In the genomic region with DNA sequence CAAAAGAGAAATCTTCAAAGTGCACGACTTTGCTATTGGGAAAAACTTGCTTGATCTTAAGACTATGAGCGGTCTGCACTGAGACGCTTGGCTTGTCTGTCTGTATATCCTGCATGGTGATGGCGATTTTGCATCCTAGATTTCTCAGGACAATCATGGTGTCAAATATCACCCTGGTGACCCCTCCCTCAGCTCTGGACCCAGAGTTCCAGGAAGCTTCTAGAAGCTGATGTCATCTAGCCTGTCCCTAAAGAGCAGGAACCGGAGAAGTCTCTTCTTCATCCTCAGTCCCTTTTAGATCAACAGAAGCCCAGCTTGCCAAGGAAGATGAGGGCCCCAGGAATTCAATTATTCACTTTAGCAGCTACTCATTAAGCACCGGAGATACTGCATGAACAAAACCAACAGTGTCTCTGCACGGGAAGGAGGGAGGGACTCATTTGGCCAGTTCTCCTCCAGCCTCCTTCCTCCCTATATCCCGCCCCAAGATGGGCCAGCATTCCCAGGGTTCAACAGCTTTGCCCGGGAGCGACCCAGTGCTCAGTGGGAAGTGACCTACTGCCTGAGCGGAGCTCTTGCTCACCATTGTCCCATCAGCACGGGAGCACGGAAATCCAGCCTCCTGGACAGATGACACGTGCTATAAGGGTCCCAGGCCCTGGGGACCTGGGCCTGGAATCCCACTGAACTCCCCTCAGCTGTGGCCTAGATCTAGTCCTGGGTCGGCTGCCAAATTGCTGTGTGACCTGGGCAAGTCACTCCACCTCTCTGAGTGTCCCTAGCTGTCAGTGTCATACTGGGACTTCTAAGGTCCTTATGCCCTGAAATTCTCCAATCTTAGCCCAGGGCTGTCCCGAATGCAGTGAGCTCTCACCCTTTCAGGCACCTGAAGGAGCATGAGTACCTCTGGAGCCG, we compare ENCODE assay signal across 12 cellular contexts. TPM values are rescaled to one million over a fixed set of nuclear protein-coding genes. Genes with fewer than 3 reads are reported as not detected.
A peak's percentile ranks its signal among the peaks of the same experiment; 100 is the strongest.
DNase-seq lines count a peak whose midpoint lies in the region; ATAC-seq, FAIRE-seq and TF ChIP-seq lines count a peak whose summit lies in the region.
"Had no signal": no experiment of that assay in that cellular context is flagged by ENCODE, and none has a peak within 500 bp of the region (broad histone marks: within the 10 kb centered on the region; RNA-seq: fewer than 3 reads in every experiment).

No MANE protein-coding gene starts in this region.

- CTCF ChIA-PET in K562 (lab: Yijun Ruan, JAX; ENCODE audit: low intra/inter-chr PET ratio), result no interaction called here

- no peak overlapping the region for H4K91ac ChIP-seq in mesenchymal stem cell (ENCODE audit: low read length)

- TF ChIP-seq POLR2A in K562 (conservative IDR thresholded peaks at IDR 0.05), result no peak

- peak overlapping the region in 1 of 2 experiments; percentile 15 for H2BK12ac ChIP-seq in mesenchymal stem cell (ENCODE audit: low read length in 2 of 2)

- no peak for TF ChIP-seq RAD21 in K562 (CRISPR knock-in tag; conservative IDR thresholded peaks at IDR 0.05 in 1 of 2, IDR thresholded peaks at IDR 0.05 in 1 of 2)

- H3K36me3 ChIP-seq in GM23338 (ENCODE audit: insufficient read depth) (no peaks in the 10 kb centered on the region), K562 (ENCODE audit: control insufficient read depth, insufficient read depth, low read length) (no peaks in the 10 kb centered on the region), mesenchymal stem cell (ENCODE audit: control insufficient read depth in 1 of 2, insufficient read depth in 2 of 2, low read depth in 1 of 2, low read length in 2 of 2) (no peaks in the 10 kb centered on the region)

- H3K27me3 Mint-ChIP-seq in GM23338 (ENCODE audit: insufficient read depth, low read depth, poor library complexity), result peaks cover 17% of the 10 kb centered on the region

- TF ChIP-seq CTCF in GM23338 (conservative IDR thresholded peaks at IDR 0.05; ENCODE audit: low read depth in 2 of 2) (no peak), K562 (IDR thresholded peaks at IDR 0.05 in 2 of 3, conservative IDR thresholded peaks at IDR 0.05 in 1 of 3; ENCODE audit: insufficient read depth in 2 of 3, low read depth in 1 of 3, low read length in 3 of 3) (no peak)

- intact Hi-C loops in K562 (cut with micrococcal nuclease), result no loop called here

- DNase-seq in GM23338 (ENCODE audit: low spot score) (no peak), K562 (ENCODE audit: extremely low read depth in 1 of 4, low spot score in 3 of 4) (peak in 1 of 4 experiments; percentile 17), mesenchymal stem cell (peak; percentile 24), anterior cingulate cortex (lab: John Stamatoyannopoulos, UW) (no peak), COR-L47 (lab: John Stamatoyannopoulos, UW) (no peak)
- DNase-seq: activated CD4-positive, alpha-beta T cell treated with anti-CD3 and anti-CD28 coated beads for 4 hours; naive thymus-derived CD4-positive, alpha-beta T cell; NCI-H2081 treated with DMSO at 0.1 percent for 48 hours had no signal

- H4K20me1 ChIP-seq in GM23338 (replicated peaks; ENCODE audit: insufficient read depth) (no peaks in the 10 kb centered on the region), K562 (replicated peaks; ENCODE audit: control insufficient read depth, insufficient read depth, low read length) (peaks cover 5% of the 10 kb centered on the region)

- H3K9me3 Mint-ChIP-seq in GM23338, result no peaks in the 10 kb centered on the region; the same call in 2 of the 3 replicates

- no peaks in the 10 kb centered on the region for H3K9me1 ChIP-seq in K562 (ENCODE audit: control insufficient read depth, insufficient read depth, low read length)

- no peak overlapping the region for H3K18ac ChIP-seq in mesenchymal stem cell (ENCODE audit: low read depth in 1 of 2, low read length in 2 of 2)

- H3K4me1 ChIP-seq in GM23338 (ENCODE audit: insufficient read depth), result peaks cover 30% of the 10 kb centered on the region
- H3K4me1 ChIP-seq in K562 (replicated peaks in 1 of 2; ENCODE audit: control insufficient read depth in 2 of 2, insufficient read depth in 2 of 2, low read length in 2 of 2), result peaks cover 0 to 16% of the 10 kb centered on the region in 2 experiments; a peak in 4 of 5 replicates
- H3K4me1 ChIP-seq in mesenchymal stem cell (ENCODE audit: control insufficient read depth, insufficient read depth, low read depth, low read length), result peaks cover 17% of the 10 kb centered on the region

- WGBS in K562 (ENCODE audit: insufficient coverage, low coverage, missing lambda C conversion rate), result 7% methylated on average over 16 of the region's 17 CpGs
- 81% methylated on average over 17 of the region's 17 CpGs for WGBS in mesenchymal stem cell

- peak overlapping the region in 1 of 2 experiments; percentile 27 for H3K23ac ChIP-seq in mesenchymal stem cell (ENCODE audit: low read length in 2 of 2)

- H3K4ac ChIP-seq in mesenchymal stem cell (ENCODE audit: low read depth in 1 of 2, low read length in 2 of 2), result no peak overlapping the region

- 0 out of 2 replicates have a peak, but pooled peaks cover 3% of the 10 kb centered on the region for H3F3A ChIP-seq in GM23338 (replicated peaks; ENCODE audit: low read depth)

- H2AFZ ChIP-seq in GM23338 (no peak overlapping the region), K562 (ENCODE audit: low read depth, low read length) (no peak overlapping the region), mesenchymal stem cell (ENCODE audit: low read depth, low read length) (no peak overlapping the region)

- H4K8ac ChIP-seq in mesenchymal stem cell (ENCODE audit: low read length), result no peak overlapping the region

- H3K4me3 Mint-ChIP-seq in GM23338, result peak overlapping the region; percentile 18; the same call in 1 of the 3 replicates
- H3K4me3 Mint-ChIP-seq: naive thymus-derived CD4-positive, alpha-beta T cell had no signal

- H3K27ac ChIP-seq in GM23338 (ENCODE audit: low read depth), result no peak overlapping the region
- H3K27ac ChIP-seq in K562 (ENCODE audit: extremely low read depth, low read depth, low read length), result no peak overlapping the region
- no peak overlapping the region for H3K27ac ChIP-seq in mesenchymal stem cell (ENCODE audit: low read length, poor library complexity, severe bottlenecking)
- peak overlapping the region in 11 of 21 experiments; percentile 35 to 97 (median 89) for H3K27ac ChIP-seq in skin epidermis

- no peak for TF ChIP-seq EP300 in K562 (IDR thresholded peaks at IDR 0.05; ENCODE audit: low read length)

- H3K9ac ChIP-seq in K562 (ENCODE audit: insufficient read depth in 1 of 2, low read depth in 2 of 2, low read length in 2 of 2), result no peak overlapping the region
- peak overlapping the region; percentile 7 for H3K9ac ChIP-seq in mesenchymal stem cell (ENCODE audit: low read length)

- H3K9me3 ChIP-seq in K562 (replicated peaks; ENCODE audit: control insufficient read depth, insufficient read depth, low read depth, low read length) (no peaks in the 10 kb centered on the region), mesenchymal stem cell (ENCODE audit: control insufficient read depth, low read length) (no peaks in the 10 kb centered on the region)

- no peaks in the 10 kb centered on the region for H3K9me2 ChIP-seq in GM23338 (ENCODE audit: insufficient read depth)

- no peak overlapping the region for H3K14ac ChIP-seq in mesenchymal stem cell (ENCODE audit: low read length in 2 of 2)

- in situ Hi-C loops in K562 (cut with MboI), result no loop called here

- H3K79me2 ChIP-seq in GM23338 (replicated peaks; ENCODE audit: insufficient read depth) (0 out of 2 replicates have a peak, but pooled peaks cover 4% of the 10 kb centered on the region), K562 (ENCODE audit: control insufficient read depth, insufficient read depth, low read length) (no peaks in the 10 kb centered on the region)

- H2BK120ac ChIP-seq in mesenchymal stem cell (ENCODE audit: low read depth, low read length), result no peak overlapping the region

- BruUV-seq in K562 (replicated peaks; lab: Mats Ljungman, UMichigan), result no TSS peak

- H3K4me3 ChIP-seq in GM23338, result no peak overlapping the region
- no peak overlapping the region for H3K4me3 ChIP-seq in K562
- peak overlapping the region in 1 of 2 experiments; percentile 62 for H3K4me3 ChIP-seq in mesenchymal stem cell (ENCODE audit: insufficient read depth in 1 of 2, low read depth in 1 of 2, low read length in 2 of 2)
- peak overlapping the region in 3 of 7 experiments; percentile 1 to 92 (median 54) for H3K4me3 ChIP-seq in skin epidermis

- no peak overlapping the region for H2BK5ac ChIP-seq in mesenchymal stem cell (ENCODE audit: low read depth, low read length, poor library complexity, severe bottlenecking)

- no peak overlapping the region for H2BK15ac ChIP-seq in mesenchymal stem cell (ENCODE audit: low read depth, poor library complexity, severe bottlenecking)

- H3K4me1 Mint-ChIP-seq in GM23338, result peaks cover 44% of the 10 kb centered on the region

- H3K27ac Mint-ChIP-seq in GM23338, result no peak overlapping the region
- H3K27ac Mint-ChIP-seq: naive thymus-derived CD4-positive, alpha-beta T cell had no signal

- no peak overlapping the region for H2AK5ac ChIP-seq in mesenchymal stem cell (ENCODE audit: low read length, severe bottlenecking)

- H3K79me1 ChIP-seq in mesenchymal stem cell (replicated peaks; ENCODE audit: low read length, poor library complexity, severe bottlenecking), result peaks cover 1% of the 10 kb centered on the region

- H3K36me3 Mint-ChIP-seq in GM23338 (ENCODE audit: low read depth), result no peaks in the 10 kb centered on the region; the same call in 2 of the 3 replicates
- H3K36me3 Mint-ChIP-seq: naive thymus-derived CD4-positive, alpha-beta T cell had no signal

- peak; percentile 68 for FAIRE-seq in K562 (lab: Jason Lieb, UNC)
- FAIRE-seq: GM12891 had no signal

- ATAC-seq in GM23338 (no peak), K562 (0 out of 3 replicates have a peak, but pooled peaks have one; percentile 10), HG03159 (IDR thresholded peaks at IDR 0.05; ENCODE audit: unreplicated experiment) (no peak), esophagus mucosa (no peak)
- ATAC-seq: naive thymus-derived CD4-positive, alpha-beta T cell had no signal

- POLR2A ChIA-PET in K562 (lab: Yijun Ruan, JAX), result interaction anchor here (0.6 kb wide), 1 partner anchor 175 kb away, joined by 3 read pairs; no protein-coding TSS in a partner anchor

- H3K4me2 ChIP-seq in GM23338 (peak overlapping the region; percentile 36; the same call in 1 of the 2 replicates), K562 (ENCODE audit: insufficient read depth, low read length) (no peak overlapping the region), mesenchymal stem cell (ENCODE audit: low read length, poor library complexity, severe bottlenecking) (no peak overlapping the region)

- H3K27me3 ChIP-seq in GM23338 (ENCODE audit: insufficient read depth), result no peaks in the 10 kb centered on the region
- H3K27me3 ChIP-seq in K562 (ENCODE audit: control insufficient read depth in 2 of 2, insufficient read depth in 2 of 2, low read length in 2 of 2), result peaks cover 12 to 53% of the 10 kb centered on the region in 2 experiments; a peak in 4 of 5 replicates
- no peaks in the 10 kb centered on the region for H3K27me3 ChIP-seq in mesenchymal stem cell (ENCODE audit: control insufficient read depth in 1 of 2, insufficient read depth in 1 of 2, low read length in 2 of 2)

RNA-seq across cellular contexts. Expression of a gene that starts 3.8 kb away (rescaled TPM):
- total RNA-seq in GM23338 (2014; rRNA removed; shearing (Covaris generic)), result 7.3 and 7.4 TPM in 2 replicates
- polyA plus RNA-seq in GM23338 (2016; fragmentation: Nextera tagmentation; extraction: Ambion mirVana) (34.2 and 40.1 TPM in 2 replicates), K562 (2011; rRNA removed) (5.6 and 6.2 TPM in 2 replicates), K562 (2014; fragmentation: Illumina TruSeq; extraction: Trizol) (3.1 and 3.8 TPM in 2 replicates), K562 (2014; fragmentation: Nextera tagmentation; extraction: Ambion mirVana) (1 to 10 TPM; 3.1 TPM), K562 (2014; rRNA removed) (0.78 and 0.89 TPM in 2 replicates)
- total RNA-seq in K562 (2011; cell fraction: chromatin; rRNA removed; ENCODE audit: low replicate concordance), result 5.2 and 10.4 TPM in 2 replicates
- total RNA-seq in K562 (2011; cell fraction: nucleolus; rRNA removed), result 3.8 and 5.5 TPM in 2 replicates
- total RNA-seq in K562 (2011; cell fraction: nucleoplasm; rRNA removed), result 4.5 and 8.7 TPM in 2 replicates
- total RNA-seq in K562 (2014; rRNA removed) (0.73 and 0.98 TPM in 2 replicates), K562 (2014; rRNA removed; fragmentation: Illumina TruSeq; extraction: Trizol) (2.1 and 2.9 TPM in 2 replicates), K562 (2015; rRNA removed; fragmentation: Illumina TruSeq; extraction: Trizol) (0.76 and 1.4 TPM in 2 replicates), K562 (2021) (3.3 TPM in 2 replicates), esophagus mucosa (208 TPM)
- polyA plus RNA-seq in K562 (2011; cell fraction: cytosol; rRNA removed), result 6.1 and 8.6 TPM in 2 replicates
- polyA plus RNA-seq in K562 (2011; cell fraction: nucleus; rRNA removed), result 2.2 and 3.7 TPM in 2 replicates
- 4.0 and 5.3 TPM in 2 replicates for polyA plus RNA-seq in K562 (2012)
- polyA minus RNA-seq in K562 (2011; rRNA and poly(A)+ RNA removed), result 6.8 and 11.1 TPM in 2 replicates
- polyA minus RNA-seq in K562 (2011; cell fraction: cytosol; rRNA and poly(A)+ RNA removed), result 3.0 and 3.7 TPM in 2 replicates
- polyA minus RNA-seq in K562 (2011; cell fraction: nucleus; rRNA and poly(A)+ RNA removed), result 1.1 and 1.3 TPM in 2 replicates
- polyA plus RNA-seq in mesenchymal stem cell (2013, experiment 1 of 2), result 9.7 TPM
- polyA plus RNA-seq in mesenchymal stem cell (2013, experiment 2 of 2), result 9.6 TPM
- total RNA-seq: naive thymus-derived CD4-positive, alpha-beta T cell had no signal
- polyA plus RNA-seq: naive thymus-derived CD4-positive, alpha-beta T cell had no signal

Comparison
In these comparisons a context has a peak if more than half of its experiments do, and no peak if none do; other contexts are left out.
1. H3K27ac ChIP-seq: peak in skin epidermis (11 of 21); none in GM23338 (single experiment), K562 (single experiment) and mesenchymal stem cell (single experiment).
2. RNA of a gene that starts 3.8 kb away (total RNA-seq): 208 TPM in esophagus mucosa (single experiment); 7.3 to 7.4 TPM in GM23338 and 0.73 to 10.4 TPM in K562; every median in the first group is over 10 times any median in the second.